ENCODE assay signal across 20 cellular contexts in genomic region chr10:116668446-116668845, GRCh38. TPM values are rescaled to one million over a fixed set of nuclear protein-coding genes. Genes with fewer than 3 reads are reported as not detected.
A peak's percentile ranks its signal among the peaks of the same experiment; 100 is the strongest.
DNase-seq lines count a peak whose midpoint lies in the region; ATAC-seq and TF ChIP-seq lines count a peak whose summit lies in the region.
"Had no signal": no experiment of that assay in that cellular context is flagged by ENCODE, and none has a peak within 500 bp of the region (broad histone marks: within the 10 kb centered on the region; RNA-seq: fewer than 3 reads in every experiment).

No MANE protein-coding gene starts in this region.

- H3K79me2 ChIP-seq in GM23338 (replicated peaks; ENCODE audit: insufficient read depth) = peaks cover 6% of the 10 kb centered on the region

- H3K27ac ChIP-seq in GM23338 (ENCODE audit: low read depth) (no peak overlapping the region), aorta (ENCODE audit: low read depth in 1 of 2, low read length in 2 of 2) (no peak overlapping the region)
- H3K27ac ChIP-seq: GM23248 had no signal

- TF ChIP-seq CTCF in GM23338 (conservative IDR thresholded peaks at IDR 0.05; ENCODE audit: low read depth in 2 of 2) (no peak), mesothelial cell of epicardium (IDR thresholded peaks at IDR 0.05; ENCODE audit: unreplicated experiment) (no peak), osteocyte (IDR thresholded peaks at IDR 0.05) (no peak), type B pancreatic cell (conservative IDR thresholded peaks at IDR 0.05) (no peak), GM10266 (IDR thresholded peaks at IDR 0.05; ENCODE audit: control insufficient read depth, insufficient read depth, low read depth, missing control alignments) (no peak)

- H3K36me3 ChIP-seq in GM23338 (ENCODE audit: insufficient read depth) (peaks cover 3% of the 10 kb centered on the region; the same call in 1 of the 2 replicates), aorta (ENCODE audit: control insufficient read depth in 1 of 2, insufficient read depth in 2 of 2, low read length in 1 of 2) (no peaks in the 10 kb centered on the region)

- no peaks in the 10 kb centered on the region; the same call in 1 of the 2 replicates for H4K20me1 ChIP-seq in GM23338 (replicated peaks; ENCODE audit: insufficient read depth)

- H3K27me3 ChIP-seq in GM23338 (ENCODE audit: insufficient read depth) (no peaks in the 10 kb centered on the region), aorta (ENCODE audit: control insufficient read depth in 1 of 2, insufficient read depth in 2 of 2, low read length in 1 of 2) (no peaks in the 10 kb centered on the region)

- H3K9me3 Mint-ChIP-seq in GM23338 (no peaks in the 10 kb centered on the region), mesothelial cell of epicardium (peaks cover 6% of the 10 kb centered on the region), osteocyte (ENCODE audit: unreplicated experiment) (no peaks in the 10 kb centered on the region), type B pancreatic cell (peaks cover 5% of the 10 kb centered on the region)
- H3K9me3 Mint-ChIP-seq: H9 had no signal

- ATAC-seq in GM23338 (no peak), aorta (ENCODE audit: low FRiP score) (no peak)
- ATAC-seq: GM12878, HCT116 had no signal

- H3K36me3 Mint-ChIP-seq in GM23338 (ENCODE audit: low read depth) (peaks cover 30% of the 10 kb centered on the region), mesothelial cell of epicardium (peaks cover 24% of the 10 kb centered on the region), osteocyte (ENCODE audit: unreplicated experiment) (no peaks in the 10 kb centered on the region), type B pancreatic cell (peaks cover 8% of the 10 kb centered on the region)
- H3K36me3 Mint-ChIP-seq: CD4-positive, alpha-beta memory T cell had no signal

- no peak overlapping the region for H3K4me2 ChIP-seq in GM23338

- no peaks in the 10 kb centered on the region for H3K9me3 ChIP-seq in aorta (ENCODE audit: control insufficient read depth, low read length)

- H3K27ac Mint-ChIP-seq in GM23338 = peak overlapping the region; percentile 55; the same call in 1 of the 2 replicates
- no peak overlapping the region for H3K27ac Mint-ChIP-seq in mesothelial cell of epicardium
- no peak overlapping the region for H3K27ac Mint-ChIP-seq in osteocyte (ENCODE audit: unreplicated experiment)
- peak overlapping the region; percentile 23 for H3K27ac Mint-ChIP-seq in type B pancreatic cell
- H3K27ac Mint-ChIP-seq: CD4-positive, alpha-beta memory T cell had no signal

- no peaks in the 10 kb centered on the region for H3K9me2 ChIP-seq in GM23338 (ENCODE audit: insufficient read depth)

- peaks cover 21% of the 10 kb centered on the region for H3K4me1 ChIP-seq in GM23338 (ENCODE audit: insufficient read depth)
- no peaks in the 10 kb centered on the region for H3K4me1 ChIP-seq in aorta (ENCODE audit: control insufficient read depth in 1 of 2, insufficient read depth in 2 of 2, low read length in 2 of 2)

- H3K4me1 Mint-ChIP-seq in GM23338 (peaks cover 26% of the 10 kb centered on the region), mesothelial cell of epicardium (peaks cover 25% of the 10 kb centered on the region), osteocyte (ENCODE audit: unreplicated experiment) (no peaks in the 10 kb centered on the region), type B pancreatic cell (ENCODE audit: unreplicated experiment) (peaks cover 21% of the 10 kb centered on the region)
- H3K4me1 Mint-ChIP-seq: CD4-positive, alpha-beta memory T cell had no signal

- intact Hi-C loops in aorta (cut with DNase I) = no loop called here

- WGBS in aorta, 2 donors = 97 to 98% methylated on average over 2 of the region's 2 CpGs

- no peak for DNase-seq in GM23338 (ENCODE audit: low spot score)
- no peak for DNase-seq in mesothelial cell of epicardium (ENCODE audit: low spot score in 2 of 2, unreplicated experiment in 2 of 2)
- peak; percentile 19 for DNase-seq in osteocyte (ENCODE audit: extremely low spot score, unreplicated experiment)
- DNase-seq in type B pancreatic cell (ENCODE audit: extremely low spot score, unreplicated experiment) = no peak
- DNase-seq in GM10266 (ENCODE audit: extremely low spot score) = no peak
- DNase-seq in aorta = no peak
- DNase-seq in 8988T = no peak
- DNase-seq: C1 segment of cervical spinal cord; Calu3; CD4-positive, alpha-beta memory T cell; COR-L47; DND-41 had no signal

- H3F3A ChIP-seq in GM23338 (replicated peaks; ENCODE audit: low read depth) = no peaks in the 10 kb centered on the region

- H3K4me3 Mint-ChIP-seq in GM23338 = peak overlapping the region; percentile 74; the same call in 2 of the 3 replicates
- H3K4me3 Mint-ChIP-seq in mesothelial cell of epicardium = peak overlapping the region; percentile 75
- H3K4me3 Mint-ChIP-seq in osteocyte (ENCODE audit: unreplicated experiment) = no peak overlapping the region
- H3K4me3 Mint-ChIP-seq in type B pancreatic cell = peak overlapping the region; percentile 39

- no peak overlapping the region for H2AFZ ChIP-seq in GM23338
- H2AFZ ChIP-seq: GM23248 had no signal

- H3K4me3 ChIP-seq in GM23338 (no peak overlapping the region), aorta (ENCODE audit: low read length in 2 of 2) (no peak overlapping the region)
- H3K4me3 ChIP-seq: GM12878, GM23248 had no signal

- H3K27me3 Mint-ChIP-seq in GM23338 (ENCODE audit: insufficient read depth, low read depth, poor library complexity) = peaks cover 2% of the 10 kb centered on the region
- H3K27me3 Mint-ChIP-seq in mesothelial cell of epicardium (ENCODE audit: low read depth) = peaks cover 2% of the 10 kb centered on the region
- peaks cover 1% of the 10 kb centered on the region for H3K27me3 Mint-ChIP-seq in osteocyte (ENCODE audit: unreplicated experiment)
- H3K27me3 Mint-ChIP-seq in type B pancreatic cell = peaks cover 3% of the 10 kb centered on the region

TF ChIP-seq in GM23338, 12 proteins besides CTCF, POLR2A, EP300 and RAD21:
- TF ChIP-seq ZNF331 (CRISPR knock-in tag; IDR thresholded peaks at IDR 0.05; ENCODE audit: low read depth) (no peak), NANOG (IDR thresholded peaks at IDR 0.05; ENCODE audit: borderline replicate concordance) (no peak), REST (IDR thresholded peaks at IDR 0.05; ENCODE audit: unreplicated experiment) (no peak), CREB1 (CRISPR knock-in tag; IDR thresholded peaks at IDR 0.05; ENCODE audit: low read depth) (no peak)

RNA-seq across cellular contexts. Expression of gene PNLIPRP2, which starts 47.7 kb away (rescaled TPM):
- not detected in 2 replicates for total RNA-seq in GM23338 (2014; rRNA removed; shearing (Covaris generic))
- 0.19 and 0.24 TPM in 2 replicates for polyA plus RNA-seq in GM23338 (2016; fragmentation: Nextera tagmentation; extraction: Ambion mirVana)
- not detected in 3 replicates for total RNA-seq in mesothelial cell of epicardium
- not detected in 2 replicates for total RNA-seq in osteocyte
- total RNA-seq in type B pancreatic cell (ENCODE audit: low replicate concordance) = 0.69 and 1.2 TPM in 2 replicates
- total RNA-seq in aorta = 1 to 10 TPM in 1 of 2 donors, not detected in 1; 1.2 TPM
- 1 to 10 TPM in 1 of 2 donors, under 1 TPM in 1; 0.77 to 4.3 TPM for polyA plus RNA-seq in aorta
- total RNA-seq: A172; A673; Calu3; CD4-positive, alpha-beta memory T cell; GM23248; H4 had no signal
- polyA plus RNA-seq: BJ; CD4-positive, alpha-beta memory T cell; GM12878; GM23248 had no signal

Comparison
In these comparisons a context has a peak if more than half of its experiments do, and no peak if none do; other contexts are left out.
1. H3K27ac Mint-ChIP-seq: peak in GM23338 (single experiment) and type B pancreatic cell (single experiment); none in mesothelial cell of epicardium (single experiment) and osteocyte (single experiment).